1 cellular context compared by ENCODE assay signal in the genomic region with DNA sequence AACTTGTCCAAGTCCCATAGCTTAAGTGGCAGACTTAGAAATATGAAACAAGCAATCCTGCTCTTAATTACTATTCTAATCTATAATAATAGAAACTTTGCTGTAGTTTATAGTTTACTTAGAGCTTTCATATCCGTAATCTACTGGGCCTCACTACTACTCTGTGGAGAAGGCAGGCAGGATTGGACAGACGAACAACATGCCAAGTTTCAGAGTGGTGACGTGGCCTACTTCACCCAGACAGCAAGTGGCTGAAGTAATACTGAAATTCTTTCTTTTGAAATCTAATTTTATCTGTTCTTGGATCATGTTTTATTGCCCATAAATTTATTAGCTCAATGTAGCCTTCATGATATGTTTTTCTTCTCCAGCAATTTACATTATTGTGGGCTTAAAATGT.
TF ChIP-seq lines count a peak whose summit lies in the region.

No MANE protein-coding gene starts in this region.

TF ChIP-seq in GM12878, 131 proteins besides CTCF, POLR2A, EP300 and RAD21:
- TF ChIP-seq FOXK2 (IDR thresholded peaks at IDR 0.05) (no peak), IKZF1 (conservative IDR thresholded peaks at IDR 0.05) (no peak), ZBTB33 (IDR thresholded peaks at IDR 0.05) (no peak), IRF3 (IDR thresholded peaks at IDR 0.05) (no peak), CREB1 (IDR thresholded peaks at IDR 0.05; ENCODE audit: low read depth) (no peak), RUNX3 (IDR thresholded peaks at IDR 0.05; ENCODE audit: low read length) (no peak), SMAD1 (IDR thresholded peaks at IDR 0.05; ENCODE audit: low read depth, partially characterized antibody) (no peak), EED (IDR thresholded peaks at IDR 0.05; ENCODE audit: low read depth) (no peak), SUPT20H (IDR thresholded peaks at IDR 0.05; ENCODE audit: borderline replicate concordance, control insufficient read depth, low read depth, low read length) (no peak)
- TF ChIP-seq, protein P1, sequence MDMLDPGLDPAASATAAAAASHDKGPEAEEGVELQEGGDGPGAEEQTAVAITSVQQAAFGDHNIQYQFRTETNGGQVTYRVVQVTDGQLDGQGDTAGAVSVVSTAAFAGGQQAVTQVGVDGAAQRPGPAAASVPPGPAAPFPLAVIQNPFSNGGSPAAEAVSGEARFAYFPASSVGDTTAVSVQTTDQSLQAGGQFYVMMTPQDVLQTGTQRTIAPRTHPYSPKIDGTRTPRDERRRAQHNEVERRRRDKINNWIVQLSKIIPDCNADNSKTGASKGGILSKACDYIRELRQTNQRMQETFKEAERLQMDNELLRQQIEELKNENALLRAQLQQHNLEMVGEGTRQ (IDR thresholded peaks at IDR 0.05; ENCODE audit: borderline replicate concordance, low read depth, low read length) = no peak
- TF ChIP-seq, protein P2, sequence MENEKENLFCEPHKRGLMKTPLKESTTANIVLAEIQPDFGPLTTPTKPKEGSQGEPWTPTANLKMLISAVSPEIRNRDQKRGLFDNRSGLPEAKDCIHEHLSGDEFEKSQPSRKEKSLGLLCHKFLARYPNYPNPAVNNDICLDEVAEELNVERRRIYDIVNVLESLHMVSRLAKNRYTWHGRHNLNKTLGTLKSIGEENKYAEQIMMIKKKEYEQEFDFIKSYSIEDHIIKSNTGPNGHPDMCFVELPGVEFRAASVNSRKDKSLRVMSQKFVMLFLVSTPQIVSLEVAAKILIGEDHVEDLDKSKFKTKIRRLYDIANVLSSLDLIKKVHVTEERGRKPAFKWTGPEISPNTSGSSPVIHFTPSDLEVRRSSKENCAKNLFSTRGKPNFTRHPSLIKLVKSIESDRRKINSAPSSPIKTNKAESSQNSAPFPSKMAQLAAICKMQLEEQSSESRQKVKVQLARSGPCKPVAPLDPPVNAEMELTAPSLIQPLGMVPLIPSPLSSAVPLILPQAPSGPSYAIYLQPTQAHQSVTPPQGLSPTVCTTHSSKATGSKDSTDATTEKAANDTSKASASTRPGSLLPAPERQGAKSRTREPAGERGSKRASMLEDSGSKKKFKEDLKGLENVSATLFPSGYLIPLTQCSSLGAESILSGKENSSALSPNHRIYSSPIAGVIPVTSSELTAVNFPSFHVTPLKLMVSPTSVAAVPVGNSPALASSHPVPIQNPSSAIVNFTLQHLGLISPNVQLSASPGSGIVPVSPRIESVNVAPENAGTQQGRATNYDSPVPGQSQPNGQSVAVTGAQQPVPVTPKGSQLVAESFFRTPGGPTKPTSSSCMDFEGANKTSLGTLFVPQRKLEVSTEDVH (IDR thresholded peaks at IDR 0.05; ENCODE audit: low read depth, partially characterized antibody) = no peak
